In the genomic region with DNA sequence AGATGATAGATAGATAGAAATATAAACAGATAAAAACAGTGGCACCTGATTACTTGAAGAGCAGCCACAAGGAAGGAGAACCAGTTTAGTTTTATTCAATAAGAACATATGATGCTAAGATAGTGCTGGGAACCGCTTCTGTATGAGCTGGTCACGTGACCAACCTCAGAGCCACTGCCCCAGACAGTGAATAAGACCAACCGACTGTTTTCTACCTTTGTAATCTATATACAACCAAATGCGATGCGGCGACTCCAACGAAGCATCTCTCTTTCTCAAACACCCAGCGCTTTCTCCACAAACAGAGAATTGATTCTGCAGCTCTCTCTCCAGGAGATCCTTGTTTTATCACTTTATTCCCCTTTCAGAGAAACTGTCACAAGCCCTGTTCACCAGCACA, we compare ENCODE assay signal across 13 cellular contexts. TPM values are rescaled to one million over a fixed set of nuclear protein-coding genes. Genes with fewer than 3 reads are reported as not detected.
A peak's percentile ranks its signal among the peaks of the same experiment; 100 is the strongest.
DNase-seq lines count a peak whose midpoint lies in the region; ATAC-seq, FAIRE-seq and TF ChIP-seq lines count a peak whose summit lies in the region.
"Had no signal": no experiment of that assay in that cellular context is flagged by ENCODE, and none has a peak within 500 bp of the region (broad histone marks: within the 10 kb centered on the region; RNA-seq: fewer than 3 reads in every experiment).

No MANE protein-coding gene starts in this region.

- no peaks in the 10 kb centered on the region for H3K9me3 Mint-ChIP-seq in Caco-2 (ENCODE audit: unreplicated experiment)
- H3K9me3 Mint-ChIP-seq: activated naive CD4-positive, alpha-beta T cell treated with anti-CD3 and anti-CD28 coated beads, Interleukin-2, amount 10 ng/mL, durations not matched to agents 7 days and 5 days had no signal

- H3K36me3 ChIP-seq in K562 (ENCODE audit: control insufficient read depth, insufficient read depth, low read length) (no peaks in the 10 kb centered on the region), iPS-18a (ENCODE audit: control insufficient read depth, low read depth, low read length) (no peaks in the 10 kb centered on the region), sigmoid colon (no peaks in the 10 kb centered on the region), Caco-2 (ENCODE audit: control insufficient read depth, insufficient read depth, low read length) (no peaks in the 10 kb centered on the region)

- CTCF ChIA-PET in K562 (lab: Yijun Ruan, JAX; ENCODE audit: low intra/inter-chr PET ratio) (no interaction called here), Caco-2 (lab: Charles Lee) (no interaction called here)

- H3K4me3 ChIP-seq in K562: no peak overlapping the region
- peak overlapping the region; percentile 30 for H3K4me3 ChIP-seq in iPS-18a (ENCODE audit: low read length)
- H3K4me3 ChIP-seq in sigmoid colon: peak overlapping the region in 3 of 4 donors; percentile 30 to 40 (median 39)
- H3K4me3 ChIP-seq in Caco-2 (ENCODE audit: low read depth, low read length): no peak overlapping the region

- no peak for TF ChIP-seq RAD21 in K562 (CRISPR knock-in tag; conservative IDR thresholded peaks at IDR 0.05 in 1 of 2, IDR thresholded peaks at IDR 0.05 in 1 of 2)

- no peak overlapping the region for H3K4me2 ChIP-seq in K562 (ENCODE audit: insufficient read depth, low read length)

- H3K9me1 ChIP-seq in K562 (ENCODE audit: control insufficient read depth, insufficient read depth, low read length): no peaks in the 10 kb centered on the region

- peaks cover 14% of the 10 kb centered on the region for H3K4me1 Mint-ChIP-seq in Caco-2 (ENCODE audit: low read depth, unreplicated experiment)

- H3K36me3 Mint-ChIP-seq in Caco-2 (ENCODE audit: insufficient read depth, unreplicated experiment): no peaks in the 10 kb centered on the region
- H3K36me3 Mint-ChIP-seq: activated naive CD4-positive, alpha-beta T cell treated with anti-CD3 and anti-CD28 coated beads, Interleukin-2, amount 10 ng/mL, durations not matched to agents 7 days and 5 days had no signal

- H4K20me1 ChIP-seq in K562 (replicated peaks; ENCODE audit: control insufficient read depth, insufficient read depth, low read length): no peaks in the 10 kb centered on the region

- H3K4me3 Mint-ChIP-seq in Caco-2 (ENCODE audit: unreplicated experiment): no peak overlapping the region
- H3K4me3 Mint-ChIP-seq: activated naive CD4-positive, alpha-beta T cell treated with anti-CD3 and anti-CD28 coated beads, Interleukin-2, amount 10 ng/mL, durations not matched to agents 7 days and 5 days had no signal

- ATAC-seq in K562 (no peak), GM19351 (IDR thresholded peaks at IDR 0.05; ENCODE audit: unreplicated experiment) (no peak), HG03135 (IDR thresholded peaks at IDR 0.05; ENCODE audit: unreplicated experiment) (no peak)

- no peaks in the 10 kb centered on the region for H3K27me3 Mint-ChIP-seq in Caco-2 (ENCODE audit: insufficient read depth, unreplicated experiment)

- H3K9me3 ChIP-seq in K562 (replicated peaks; ENCODE audit: control insufficient read depth, insufficient read depth, low read depth, low read length) (no peaks in the 10 kb centered on the region), iPS-18a (ENCODE audit: control insufficient read depth, low read depth, low read length) (no peaks in the 10 kb centered on the region), sigmoid colon (no peaks in the 10 kb centered on the region), Caco-2 (no peaks in the 10 kb centered on the region)

- peaks cover 9 to 20% of the 10 kb centered on the region in 2 experiments; a peak in 4 of 5 replicates for H3K27me3 ChIP-seq in K562 (ENCODE audit: control insufficient read depth in 2 of 2, insufficient read depth in 2 of 2, low read length in 2 of 2)
- no peaks in the 10 kb centered on the region for H3K27me3 ChIP-seq in iPS-18a (ENCODE audit: control insufficient read depth, insufficient read depth, low read length)
- H3K27me3 ChIP-seq in sigmoid colon: no peaks in the 10 kb centered on the region
- H3K27me3 ChIP-seq in Caco-2 (replicated peaks; ENCODE audit: control insufficient read depth, insufficient read depth, low read length): no peaks in the 10 kb centered on the region

- H3K79me2 ChIP-seq in K562 (ENCODE audit: control insufficient read depth, insufficient read depth, low read length): no peaks in the 10 kb centered on the region

- BruUV-seq in K562 (replicated peaks; lab: Mats Ljungman, UMichigan) (no TSS peak), Caco-2 (replicated peaks; lab: Mats Ljungman, UMichigan) (no TSS peak)

- H3K27ac ChIP-seq in K562 (ENCODE audit: extremely low read depth, low read depth, low read length) (no peak overlapping the region), iPS-18a (ENCODE audit: low read length) (no peak overlapping the region), sigmoid colon (peak overlapping the region in 3 of 4 donors; percentile 77 to 82 (median 82))

- POLR2A ChIA-PET in K562 (lab: Yijun Ruan, JAX) (no interaction called here), Caco-2 (lab: Charles Lee) (no interaction called here)

- H3K27ac Mint-ChIP-seq in Caco-2 (ENCODE audit: unreplicated experiment): no peak overlapping the region
- H3K27ac Mint-ChIP-seq: activated naive CD4-positive, alpha-beta T cell treated with anti-CD3 and anti-CD28 coated beads, Interleukin-2, amount 10 ng/mL, durations not matched to agents 7 days and 5 days had no signal

- DNase-seq in NCI-H345 (lab: John Stamatoyannopoulos, UW) (peak; percentile 16), K562 (ENCODE audit: extremely low read depth in 1 of 4, low spot score in 3 of 4) (peak in 1 of 4 experiments; percentile 7), sigmoid colon (peak; percentile 79), Caco-2 (no peak)
- DNase-seq: activated CD4-positive, alpha-beta T cell treated with anti-CD3 and anti-CD28 coated beads, Interleukin-2, amount 50 U/mL, for 48 hours; activated naive CD4-positive, alpha-beta T cell treated with anti-CD3 and anti-CD28 coated beads, Interleukin-2, amount 10 ng/mL, durations not matched to agents 7 days and 5 days; Calu3; T-helper 1 cell had no signal

- in situ Hi-C loops in K562 (cut with MboI): no loop called here

- no peak overlapping the region for H3K9ac ChIP-seq in K562 (ENCODE audit: insufficient read depth in 1 of 2, low read depth in 2 of 2, low read length in 2 of 2)
- H3K9ac ChIP-seq in iPS-18a (ENCODE audit: low read length): peak overlapping the region; percentile 7

- no peak for TF ChIP-seq POLR2A in K562 (conservative IDR thresholded peaks at IDR 0.05)
- no peak for TF ChIP-seq POLR2A in sigmoid colon (IDR thresholded peaks at IDR 0.05)

- WGBS in K562 (ENCODE audit: insufficient coverage, low coverage, missing lambda C conversion rate): 0% methylated on average over 8 of the region's 8 CpGs
- 34 to 36% methylated on average over 8 of the region's 8 CpGs for WGBS in sigmoid colon, 2 donors

- TF ChIP-seq CTCF in K562 (IDR thresholded peaks at IDR 0.05 in 2 of 3, conservative IDR thresholded peaks at IDR 0.05 in 1 of 3; ENCODE audit: insufficient read depth in 2 of 3, low read depth in 1 of 3, low read length in 3 of 3) (no peak), sigmoid colon (IDR thresholded peaks at IDR 0.05) (no peak), Caco-2 (IDR thresholded peaks at IDR 0.05; ENCODE audit: insufficient read depth in 1 of 2, low read depth in 1 of 2, low read length in 1 of 2, severe bottlenecking in 1 of 2, unreplicated experiment in 1 of 2) (no peak)

- no peak overlapping the region for H2AFZ ChIP-seq in K562 (ENCODE audit: low read depth, low read length)

- H3K4me1 ChIP-seq in K562 (replicated peaks in 1 of 2; ENCODE audit: control insufficient read depth in 2 of 2, insufficient read depth in 2 of 2, low read length in 2 of 2) (no peaks in the 10 kb centered on the region), iPS-18a (ENCODE audit: control insufficient read depth, low read depth, low read length) (peaks cover 8% of the 10 kb centered on the region), sigmoid colon (peaks cover 0 to 40% (median 20%) of the 10 kb centered on the region in 4 donors), Caco-2 (no peaks in the 10 kb centered on the region; the same call in 1 of the 2 replicates)

- intact Hi-C loops in K562 (cut with micrococcal nuclease): no loop called here
- intact Hi-C loops in sigmoid colon (cut with DNase I): loop anchor here (5.0 kb wide), 2 partner anchors 58 to 67 kb away; partner anchors contain the start of gene JCAD
- intact Hi-C loops in Caco-2 (cut with micrococcal nuclease; ENCODE audit: unreplicated experiment): no loop called here

- FAIRE-seq in K562 (lab: Jason Lieb, UNC): no peak
- FAIRE-seq: endometrium, islet of Langerhans had no signal

- no peak for TF ChIP-seq EP300 in K562 (IDR thresholded peaks at IDR 0.05; ENCODE audit: low read length)
- no peak for TF ChIP-seq EP300 in sigmoid colon (IDR thresholded peaks at IDR 0.05)

RNA-seq across cellular contexts. Expression of gene JCAD, which starts 55.5 kb away (rescaled TPM):
- total RNA-seq in K562 (2011; cell fraction: chromatin; rRNA removed; ENCODE audit: low replicate concordance): not detected in 2 replicates
- total RNA-seq in K562 (2011; cell fraction: nucleolus; rRNA removed): not detected in 2 replicates
- total RNA-seq in K562 (2011; cell fraction: nucleoplasm; rRNA removed): not detected in 2 replicates
- not detected in 2 replicates for total RNA-seq in K562 (2014; rRNA removed)
- not detected in 2 replicates for total RNA-seq in K562 (2014; rRNA removed; fragmentation: Illumina TruSeq; extraction: Trizol)
- total RNA-seq in K562 (2015; rRNA removed; fragmentation: Illumina TruSeq; extraction: Trizol): not detected in 2 replicates
- total RNA-seq in K562 (2021): 0.20 TPM in 1 of 2 replicates, not detected in the other
- polyA plus RNA-seq in K562 (2011; rRNA removed): not detected in 2 replicates
- polyA plus RNA-seq in K562 (2011; cell fraction: cytosol; rRNA removed): not detected in 2 replicates
- polyA plus RNA-seq in K562 (2011; cell fraction: nucleus; rRNA removed): not detected in 2 replicates
- not detected in 2 replicates for polyA plus RNA-seq in K562 (2012)
- not detected in 2 replicates for polyA plus RNA-seq in K562 (2014; fragmentation: Illumina TruSeq; extraction: Trizol)
- polyA plus RNA-seq in K562 (2014; fragmentation: Nextera tagmentation; extraction: Ambion mirVana): not detected
- 0.38 TPM in 1 of 2 replicates, not detected in the other for polyA plus RNA-seq in K562 (2014; rRNA removed)
- polyA minus RNA-seq in K562 (2011; rRNA and poly(A)+ RNA removed): 0.03 TPM in 1 of 2 replicates, not detected in the other
- not detected in 2 replicates for polyA minus RNA-seq in K562 (2011; cell fraction: cytosol; rRNA and poly(A)+ RNA removed)
- polyA minus RNA-seq in K562 (2011; cell fraction: nucleus; rRNA and poly(A)+ RNA removed): not detected in 2 replicates
- total RNA-seq in sigmoid colon: 100 to 1,000 TPM in 3 of 4 donors, 10 to 100 TPM in 1; 99.7 to 141 (median 123) TPM
- polyA plus RNA-seq in sigmoid colon: 1 to 10 TPM in 2 of 3 donors, under 1 TPM in 1; 0.46 to 4.4 (median 3.6) TPM
- total RNA-seq in Caco-2 (2022): 10.0 and 13.0 TPM in 2 replicates

Comparison
In these comparisons a context has a peak if more than half of its experiments do, and no peak if none do; other contexts are left out.
1. DNase-seq: peak in NCI-H345 (single experiment) and sigmoid colon (single experiment); none in Caco-2 (0 of 2).
2. H3K27ac ChIP-seq: peak in sigmoid colon (3 of 4); none in K562 (single experiment) and iPS-18a (single experiment).
3. H3K4me3 ChIP-seq: peak in iPS-18a (single experiment) and sigmoid colon (3 of 4); none in K562 (single experiment) and Caco-2 (single experiment).